1 cellular context compared by ENCODE assay signal in the genomic region with DNA sequence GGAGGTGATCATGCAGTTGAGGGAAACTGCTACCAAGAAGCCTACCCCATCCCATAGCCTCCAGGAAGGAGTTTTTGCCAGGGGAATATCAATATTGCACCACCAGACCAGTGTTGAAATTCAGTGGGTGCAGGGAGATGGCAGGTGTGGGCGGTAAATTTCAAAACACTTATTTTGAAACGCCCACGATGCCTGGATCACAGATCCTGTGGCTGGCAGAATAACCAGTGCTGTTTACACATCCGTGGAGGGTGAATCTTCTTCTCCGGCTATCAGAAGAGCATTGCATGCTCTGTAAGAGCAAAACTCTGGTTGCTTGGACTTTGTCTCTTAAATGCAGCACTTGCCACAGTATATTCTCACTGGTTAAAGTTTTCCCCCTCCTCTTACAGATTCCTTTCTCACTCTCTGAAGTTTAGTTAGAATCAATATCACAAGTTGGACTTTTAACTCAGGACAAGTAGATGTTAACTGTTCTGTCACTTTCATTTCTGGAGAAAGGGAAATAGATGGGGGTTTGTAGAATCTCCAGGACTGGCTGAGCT.
TF ChIP-seq lines count a peak whose summit lies in the region.

No MANE protein-coding gene starts in this region.

TF ChIP-seq in HepG2, 621 proteins besides CTCF, POLR2A, EP300 and RAD21 (continued from another document and continues in another):
- TF ChIP-seq, protein P1, sequence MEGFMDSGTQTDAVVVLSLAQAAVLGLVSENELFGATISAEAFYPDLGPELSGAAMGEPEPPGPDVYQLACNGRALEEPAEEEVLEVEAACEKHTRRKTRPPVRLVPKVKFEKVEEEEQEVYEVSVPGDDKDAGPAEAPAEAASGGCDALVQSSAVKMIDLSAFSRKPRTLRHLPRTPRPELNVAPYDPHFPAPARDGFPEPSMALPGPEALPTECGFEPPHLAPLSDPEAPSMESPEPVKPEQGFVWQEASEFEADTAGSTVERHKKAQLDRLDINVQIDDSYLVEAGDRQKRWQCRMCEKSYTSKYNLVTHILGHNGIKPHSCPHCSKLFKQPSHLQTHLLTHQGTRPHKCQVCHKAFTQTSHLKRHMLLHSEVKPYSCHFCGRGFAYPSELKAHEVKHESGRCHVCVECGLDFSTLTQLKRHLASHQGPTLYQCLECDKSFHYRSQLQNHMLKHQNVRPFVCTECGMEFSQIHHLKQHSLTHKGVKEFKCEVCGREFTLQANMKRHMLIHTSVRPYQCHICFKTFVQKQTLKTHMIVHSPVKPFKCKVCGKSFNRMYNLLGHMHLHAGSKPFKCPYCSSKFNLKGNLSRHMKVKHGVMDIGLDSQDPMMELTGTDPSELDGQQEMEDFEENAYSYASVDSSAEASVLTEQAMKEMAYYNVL (CRISPR knock-in tag; IDR thresholded peaks at IDR 0.05; ENCODE audit: borderline replicate concordance): peak; percentile 97
- TF ChIP-seq ZSCAN20 (CRISPR knock-in tag; IDR thresholded peaks at IDR 0.05; ENCODE audit: borderline replicate concordance) (peak; percentile 86), ELF3 (CRISPR knock-in tag; IDR thresholded peaks at IDR 0.05) (peak; percentile 85), ZNF615 (CRISPR knock-in tag; IDR thresholded peaks at IDR 0.05; ENCODE audit: borderline replicate concordance) (no peak), NFYC (CRISPR knock-in tag; IDR thresholded peaks at IDR 0.05) (peak; percentile 49; the same call in 1 of the 2 replicates), ZNF136 (CRISPR knock-in tag; IDR thresholded peaks at IDR 0.05; ENCODE audit: low read depth) (0 out of 2 replicates have a peak, but pooled peaks have one; percentile 68), NR2F6 (IDR thresholded peaks at IDR 0.05) (peak; percentile 75), NR2F6 (CRISPR knock-in tag; IDR thresholded peaks at IDR 0.05) (peak; percentile 75), SAP130 (CRISPR knock-in tag; IDR thresholded peaks at IDR 0.05; ENCODE audit: low read depth) (peak; percentile 86), ZNF335 (CRISPR knock-in tag; IDR thresholded peaks at IDR 0.05) (peak; percentile 33; the same call in 1 of the 2 replicates), ZNF564 (CRISPR knock-in tag; IDR thresholded peaks at IDR 0.05) (0 out of 2 replicates have a peak, but pooled peaks have one; percentile 36), ELF1 (CRISPR knock-in tag; IDR thresholded peaks at IDR 0.05) (peak; percentile 65), ZNF337 (CRISPR knock-in tag; IDR thresholded peaks at IDR 0.05; ENCODE audit: borderline replicate concordance, low read depth) (peak; percentile 60; the same call in 1 of the 2 replicates), ZNF121 (CRISPR knock-in tag; IDR thresholded peaks at IDR 0.05) (no peak), TSC22D2 (CRISPR knock-in tag; IDR thresholded peaks at IDR 0.05; ENCODE audit: borderline replicate concordance) (peak; percentile 36; the same call in 1 of the 2 replicates), ZBTB7A (CRISPR knock-in tag; IDR thresholded peaks at IDR 0.05) (0 out of 2 replicates have a peak, but pooled peaks have one; percentile 32), ZNF605 (CRISPR knock-in tag; IDR thresholded peaks at IDR 0.05) (peak; percentile 85), ZNF776 (CRISPR knock-in tag; IDR thresholded peaks at IDR 0.05) (no peak), TBX3 (IDR thresholded peaks at IDR 0.05; ENCODE audit: borderline replicate concordance) (peak; percentile 78; the same call in 1 of the 2 replicates), SIX4 (CRISPR knock-in tag; IDR thresholded peaks at IDR 0.05) (no peak; the same call in 1 of the 2 replicates), ZNF263 (CRISPR knock-in tag; IDR thresholded peaks at IDR 0.05) (no peak), ZNF251 (CRISPR knock-in tag; IDR thresholded peaks at IDR 0.05) (no peak), PCBP1 (IDR thresholded peaks at IDR 0.05; ENCODE audit: borderline replicate concordance, low read depth, low read length) (no peak), KDM5A (IDR thresholded peaks at IDR 0.05; ENCODE audit: borderline replicate concordance, low read length) (no peak), CEBPG (CRISPR knock-in tag; IDR thresholded peaks at IDR 0.05) (peak; percentile 97)
- TF ChIP-seq, protein P2, sequence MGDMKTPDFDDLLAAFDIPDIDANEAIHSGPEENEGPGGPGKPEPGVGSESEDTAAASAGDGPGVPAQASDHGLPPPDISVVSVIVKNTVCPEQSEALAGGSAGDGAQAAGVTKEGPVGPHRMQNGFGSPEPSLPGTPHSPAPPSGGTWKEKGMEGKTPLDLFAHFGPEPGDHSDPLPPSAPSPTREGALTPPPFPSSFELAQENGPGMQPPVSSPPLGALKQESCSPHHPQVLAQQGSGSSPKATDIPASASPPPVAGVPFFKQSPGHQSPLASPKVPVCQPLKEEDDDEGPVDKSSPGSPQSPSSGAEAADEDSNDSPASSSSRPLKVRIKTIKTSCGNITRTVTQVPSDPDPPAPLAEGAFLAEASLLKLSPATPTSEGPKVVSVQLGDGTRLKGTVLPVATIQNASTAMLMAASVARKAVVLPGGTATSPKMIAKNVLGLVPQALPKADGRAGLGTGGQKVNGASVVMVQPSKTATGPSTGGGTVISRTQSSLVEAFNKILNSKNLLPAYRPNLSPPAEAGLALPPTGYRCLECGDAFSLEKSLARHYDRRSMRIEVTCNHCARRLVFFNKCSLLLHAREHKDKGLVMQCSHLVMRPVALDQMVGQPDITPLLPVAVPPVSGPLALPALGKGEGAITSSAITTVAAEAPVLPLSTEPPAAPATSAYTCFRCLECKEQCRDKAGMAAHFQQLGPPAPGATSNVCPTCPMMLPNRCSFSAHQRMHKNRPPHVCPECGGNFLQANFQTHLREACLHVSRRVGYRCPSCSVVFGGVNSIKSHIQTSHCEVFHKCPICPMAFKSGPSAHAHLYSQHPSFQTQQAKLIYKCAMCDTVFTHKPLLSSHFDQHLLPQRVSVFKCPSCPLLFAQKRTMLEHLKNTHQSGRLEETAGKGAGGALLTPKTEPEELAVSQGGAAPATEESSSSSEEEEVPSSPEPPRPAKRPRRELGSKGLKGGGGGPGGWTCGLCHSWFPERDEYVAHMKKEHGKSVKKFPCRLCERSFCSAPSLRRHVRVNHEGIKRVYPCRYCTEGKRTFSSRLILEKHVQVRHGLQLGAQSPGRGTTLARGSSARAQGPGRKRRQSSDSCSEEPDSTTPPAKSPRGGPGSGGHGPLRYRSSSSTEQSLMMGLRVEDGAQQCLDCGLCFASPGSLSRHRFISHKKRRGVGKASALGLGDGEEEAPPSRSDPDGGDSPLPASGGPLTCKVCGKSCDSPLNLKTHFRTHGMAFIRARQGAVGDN (CRISPR knock-in tag; IDR thresholded peaks at IDR 0.05): no peak
- TF ChIP-seq, protein P3, sequence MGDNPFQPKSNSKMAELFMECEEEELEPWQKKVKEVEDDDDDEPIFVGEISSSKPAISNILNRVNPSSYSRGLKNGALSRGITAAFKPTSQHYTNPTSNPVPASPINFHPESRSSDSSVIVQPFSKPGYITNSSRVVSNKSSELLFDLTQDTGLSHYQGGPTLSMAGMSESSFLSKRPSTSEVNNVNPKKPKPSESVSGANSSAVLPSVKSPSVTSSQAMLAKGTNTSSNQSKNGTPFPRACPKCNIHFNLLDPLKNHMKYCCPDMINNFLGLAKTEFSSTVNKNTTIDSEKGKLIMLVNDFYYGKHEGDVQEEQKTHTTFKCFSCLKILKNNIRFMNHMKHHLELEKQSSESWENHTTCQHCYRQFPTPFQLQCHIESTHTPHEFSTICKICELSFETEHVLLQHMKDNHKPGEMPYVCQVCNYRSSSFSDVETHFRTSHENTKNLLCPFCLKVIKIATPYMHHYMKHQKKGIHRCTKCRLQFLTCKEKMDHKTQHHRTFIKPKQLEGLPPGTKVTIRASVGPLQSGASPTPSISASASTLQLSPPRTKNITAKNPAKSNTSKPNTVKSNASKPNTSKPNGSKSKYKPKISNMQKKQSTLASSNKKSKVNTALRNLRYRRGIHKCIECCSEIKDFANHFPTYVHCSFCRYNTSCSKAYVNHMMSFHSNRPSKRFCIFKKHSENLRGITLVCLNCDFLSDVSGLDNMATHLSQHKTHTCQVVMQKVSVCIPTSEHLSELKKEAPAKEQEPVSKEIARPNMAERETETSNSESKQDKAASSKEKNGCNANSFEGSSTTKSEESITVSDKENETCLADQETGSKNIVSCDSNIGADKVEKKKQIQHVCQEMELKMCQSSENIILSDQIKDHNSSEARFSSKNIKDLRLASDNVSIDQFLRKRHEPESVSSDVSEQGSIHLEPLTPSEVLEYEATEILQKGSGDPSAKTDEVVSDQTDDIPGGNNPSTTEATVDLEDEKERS (CRISPR knock-in tag; IDR thresholded peaks at IDR 0.05): peak; percentile 76
- TF ChIP-seq, protein P4, sequence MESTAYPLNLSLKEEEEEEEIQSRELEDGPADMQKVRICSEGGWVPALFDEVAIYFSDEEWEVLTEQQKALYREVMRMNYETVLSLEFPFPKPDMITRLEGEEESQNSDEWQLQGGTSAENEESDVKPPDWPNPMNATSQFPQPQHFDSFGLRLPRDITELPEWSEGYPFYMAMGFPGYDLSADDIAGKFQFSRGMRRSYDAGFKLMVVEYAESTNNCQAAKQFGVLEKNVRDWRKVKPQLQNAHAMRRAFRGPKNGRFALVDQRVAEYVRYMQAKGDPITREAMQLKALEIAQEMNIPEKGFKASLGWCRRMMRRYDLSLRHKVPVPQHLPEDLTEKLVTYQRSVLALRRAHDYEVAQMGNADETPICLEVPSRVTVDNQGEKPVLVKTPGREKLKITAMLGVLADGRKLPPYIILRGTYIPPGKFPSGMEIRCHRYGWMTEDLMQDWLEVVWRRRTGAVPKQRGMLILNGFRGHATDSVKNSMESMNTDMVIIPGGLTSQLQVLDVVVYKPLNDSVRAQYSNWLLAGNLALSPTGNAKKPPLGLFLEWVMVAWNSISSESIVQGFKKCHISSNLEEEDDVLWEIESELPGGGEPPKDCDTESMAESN (CRISPR knock-in tag; conservative IDR thresholded peaks at IDR 0.05): peak; percentile 97
- TF ChIP-seq, protein P5, sequence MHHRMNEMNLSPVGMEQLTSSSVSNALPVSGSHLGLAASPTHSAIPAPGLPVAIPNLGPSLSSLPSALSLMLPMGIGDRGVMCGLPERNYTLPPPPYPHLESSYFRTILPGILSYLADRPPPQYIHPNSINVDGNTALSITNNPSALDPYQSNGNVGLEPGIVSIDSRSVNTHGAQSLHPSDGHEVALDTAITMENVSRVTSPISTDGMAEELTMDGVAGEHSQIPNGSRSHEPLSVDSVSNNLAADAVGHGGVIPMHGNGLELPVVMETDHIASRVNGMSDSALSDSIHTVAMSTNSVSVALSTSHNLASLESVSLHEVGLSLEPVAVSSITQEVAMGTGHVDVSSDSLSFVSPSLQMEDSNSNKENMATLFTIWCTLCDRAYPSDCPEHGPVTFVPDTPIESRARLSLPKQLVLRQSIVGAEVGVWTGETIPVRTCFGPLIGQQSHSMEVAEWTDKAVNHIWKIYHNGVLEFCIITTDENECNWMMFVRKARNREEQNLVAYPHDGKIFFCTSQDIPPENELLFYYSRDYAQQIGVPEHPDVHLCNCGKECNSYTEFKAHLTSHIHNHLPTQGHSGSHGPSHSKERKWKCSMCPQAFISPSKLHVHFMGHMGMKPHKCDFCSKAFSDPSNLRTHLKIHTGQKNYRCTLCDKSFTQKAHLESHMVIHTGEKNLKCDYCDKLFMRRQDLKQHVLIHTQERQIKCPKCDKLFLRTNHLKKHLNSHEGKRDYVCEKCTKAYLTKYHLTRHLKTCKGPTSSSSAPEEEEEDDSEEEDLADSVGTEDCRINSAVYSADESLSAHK (CRISPR knock-in tag; IDR thresholded peaks at IDR 0.05; ENCODE audit: borderline replicate concordance): no peak
- TF ChIP-seq, protein P6, sequence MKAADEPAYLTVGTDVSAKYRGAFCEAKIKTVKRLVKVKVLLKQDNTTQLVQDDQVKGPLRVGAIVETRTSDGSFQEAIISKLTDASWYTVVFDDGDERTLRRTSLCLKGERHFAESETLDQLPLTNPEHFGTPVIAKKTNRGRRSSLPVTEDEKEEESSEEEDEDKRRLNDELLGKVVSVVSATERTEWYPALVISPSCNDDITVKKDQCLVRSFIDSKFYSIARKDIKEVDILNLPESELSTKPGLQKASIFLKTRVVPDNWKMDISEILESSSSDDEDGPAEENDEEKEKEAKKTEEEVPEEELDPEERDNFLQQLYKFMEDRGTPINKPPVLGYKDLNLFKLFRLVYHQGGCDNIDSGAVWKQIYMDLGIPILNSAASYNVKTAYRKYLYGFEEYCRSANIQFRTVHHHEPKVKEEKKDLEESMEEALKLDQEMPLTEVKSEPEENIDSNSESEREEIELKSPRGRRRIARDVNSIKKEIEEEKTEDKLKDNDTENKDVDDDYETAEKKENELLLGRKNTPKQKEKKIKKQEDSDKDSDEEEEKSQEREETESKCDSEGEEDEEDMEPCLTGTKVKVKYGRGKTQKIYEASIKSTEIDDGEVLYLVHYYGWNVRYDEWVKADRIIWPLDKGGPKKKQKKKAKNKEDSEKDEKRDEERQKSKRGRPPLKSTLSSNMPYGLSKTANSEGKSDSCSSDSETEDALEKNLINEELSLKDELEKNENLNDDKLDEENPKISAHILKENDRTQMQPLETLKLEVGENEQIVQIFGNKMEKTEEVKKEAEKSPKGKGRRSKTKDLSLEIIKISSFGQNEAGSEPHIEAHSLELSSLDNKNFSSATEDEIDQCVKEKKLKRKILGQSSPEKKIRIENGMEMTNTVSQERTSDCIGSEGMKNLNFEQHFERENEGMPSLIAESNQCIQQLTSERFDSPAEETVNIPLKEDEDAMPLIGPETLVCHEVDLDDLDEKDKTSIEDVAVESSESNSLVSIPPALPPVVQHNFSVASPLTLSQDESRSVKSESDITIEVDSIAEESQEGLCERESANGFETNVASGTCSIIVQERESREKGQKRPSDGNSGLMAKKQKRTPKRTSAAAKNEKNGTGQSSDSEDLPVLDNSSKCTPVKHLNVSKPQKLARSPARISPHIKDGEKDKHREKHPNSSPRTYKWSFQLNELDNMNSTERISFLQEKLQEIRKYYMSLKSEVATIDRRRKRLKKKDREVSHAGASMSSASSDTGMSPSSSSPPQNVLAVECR (CRISPR knock-in tag; IDR thresholded peaks at IDR 0.05; ENCODE audit: borderline replicate concordance): peak; percentile 65; the same call in 1 of the 2 replicates
- TF ChIP-seq, protein P7, sequence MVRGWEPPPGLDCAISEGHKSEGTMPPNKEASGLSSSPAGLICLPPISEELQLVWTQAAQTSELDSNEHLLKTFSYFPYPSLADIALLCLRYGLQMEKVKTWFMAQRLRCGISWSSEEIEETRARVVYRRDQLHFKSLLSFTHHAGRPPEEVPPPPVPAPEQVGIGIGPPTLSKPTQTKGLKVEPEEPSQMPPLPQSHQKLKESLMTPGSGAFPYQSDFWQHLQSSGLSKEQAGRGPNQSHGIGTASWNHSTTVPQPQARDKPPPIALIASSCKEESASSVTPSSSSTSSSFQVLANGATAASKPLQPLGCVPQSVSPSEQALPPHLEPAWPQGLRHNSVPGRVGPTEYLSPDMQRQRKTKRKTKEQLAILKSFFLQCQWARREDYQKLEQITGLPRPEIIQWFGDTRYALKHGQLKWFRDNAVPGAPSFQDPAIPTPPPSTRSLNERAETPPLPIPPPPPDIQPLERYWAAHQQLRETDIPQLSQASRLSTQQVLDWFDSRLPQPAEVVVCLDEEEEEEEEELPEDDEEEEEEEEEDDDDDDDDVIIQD (CRISPR knock-in tag; IDR thresholded peaks at IDR 0.05; ENCODE audit: low read depth): peak; percentile 75
- TF ChIP-seq, protein P8, sequence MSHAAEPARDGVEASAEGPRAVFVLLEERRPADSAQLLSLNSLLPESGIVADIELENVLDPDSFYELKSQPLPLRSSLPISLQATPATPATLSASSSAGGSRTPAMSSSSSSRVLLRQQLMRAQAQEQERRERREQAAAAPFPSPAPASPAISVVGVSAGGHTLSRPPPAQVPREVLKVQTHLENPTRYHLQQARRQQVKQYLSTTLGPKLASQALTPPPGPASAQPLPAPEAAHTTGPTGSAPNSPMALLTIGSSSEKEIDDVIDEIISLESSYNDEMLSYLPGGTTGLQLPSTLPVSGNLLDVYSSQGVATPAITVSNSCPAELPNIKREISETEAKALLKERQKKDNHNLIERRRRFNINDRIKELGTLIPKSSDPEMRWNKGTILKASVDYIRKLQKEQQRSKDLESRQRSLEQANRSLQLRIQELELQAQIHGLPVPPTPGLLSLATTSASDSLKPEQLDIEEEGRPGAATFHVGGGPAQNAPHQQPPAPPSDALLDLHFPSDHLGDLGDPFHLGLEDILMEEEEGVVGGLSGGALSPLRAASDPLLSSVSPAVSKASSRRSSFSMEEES (CRISPR knock-in tag; IDR thresholded peaks at IDR 0.05): peak; percentile 81
